ENCODE assay signal across 8 cellular contexts in the genomic region with DNA sequence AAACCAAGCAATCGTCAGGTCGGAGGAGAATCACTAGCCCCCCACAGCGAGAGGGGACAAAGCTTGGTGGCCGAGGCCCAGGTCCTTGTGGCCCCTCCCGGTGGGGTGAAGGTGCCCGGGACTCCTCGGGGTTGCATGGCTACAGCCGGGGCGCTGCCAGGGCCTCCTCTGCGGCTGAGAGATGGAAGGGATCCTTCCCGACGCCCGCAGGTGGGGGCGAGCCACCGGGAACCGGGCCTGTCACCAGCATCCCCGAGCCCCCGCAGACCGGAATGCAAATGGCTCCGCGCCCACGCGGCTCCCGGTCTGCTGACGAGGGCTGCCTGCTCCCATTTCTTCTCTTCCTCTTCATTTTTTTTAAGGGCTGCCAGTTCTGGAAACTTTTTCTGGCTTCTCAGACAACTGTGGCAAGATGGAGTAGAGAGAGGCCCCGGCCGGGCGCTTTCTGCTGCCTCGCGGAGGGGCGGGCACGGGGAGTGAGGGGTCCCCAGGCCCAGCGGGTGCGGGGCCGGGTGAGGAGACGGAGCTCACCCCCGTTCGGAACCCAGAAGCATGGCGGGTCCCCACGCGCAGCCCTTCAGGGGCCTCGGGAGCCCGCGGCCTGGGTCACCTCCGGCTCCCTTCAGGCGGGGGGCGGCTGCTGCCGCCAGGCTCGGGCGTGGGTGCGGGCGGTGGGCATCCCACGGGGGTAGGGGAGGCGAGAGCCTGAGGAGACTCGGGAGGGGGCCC.
DNase-seq lines count a peak whose midpoint lies in the region; ATAC-seq lines count a peak whose summit lies in the region.

No MANE protein-coding gene starts in this region.

- H3K4me1 Mint-ChIP-seq in stimulated activated memory B cell treated with anti-CD40 and anti-IgM and Interleukin-4, amounts not matched to agents 10 μg/mL and 1 μg/mL and 100 μg/mL, for 72 hours, result peaks cover 25% of the 10 kb centered on the region

- H3K27me3 Mint-ChIP-seq in stimulated activated memory B cell treated with anti-CD40 and anti-IgM and Interleukin-4, amounts not matched to agents 10 μg/mL and 1 μg/mL and 100 μg/mL, for 72 hours, result peaks cover 21% of the 10 kb centered on the region

- peak overlapping the region; percentile 74 for H3K4me3 Mint-ChIP-seq in stimulated activated memory B cell treated with anti-CD40 and anti-IgM and Interleukin-4, amounts not matched to agents 10 μg/mL and 1 μg/mL and 100 μg/mL, for 72 hours

- ATAC-seq in GM18909 (IDR thresholded peaks at IDR 0.05; ENCODE audit: poor library complexity, unreplicated experiment) (peak; percentile 18), HG03342 (IDR thresholded peaks at IDR 0.05; ENCODE audit: unreplicated experiment) (peak; percentile 16), GM19328 (IDR thresholded peaks at IDR 0.05; ENCODE audit: unreplicated experiment) (no peak)
- peak; percentile 27 for ATAC-seq in stimulated activated memory B cell treated with anti-CD40 and anti-IgM and Interleukin-4, amounts not matched to agents 10 μg/mL and 1 μg/mL and 100 μg/mL, for 72 hours

- peak overlapping the region; percentile 57 for H3K27ac Mint-ChIP-seq in stimulated activated memory B cell treated with anti-CD40 and anti-IgM and Interleukin-4, amounts not matched to agents 10 μg/mL and 1 μg/mL and 100 μg/mL, for 72 hours

- DNase-seq in amygdala (lab: John Stamatoyannopoulos, UW) (peak in 31 of 56 donors; percentile 9 to 61 (median 40)), ecto neural progenitor cell (ENCODE audit: low spot score) (no peak), LoVo (ENCODE audit: low spot score) (no peak)

- peaks cover 14% of the 10 kb centered on the region for H3K36me3 Mint-ChIP-seq in stimulated activated memory B cell treated with anti-CD40 and anti-IgM and Interleukin-4, amounts not matched to agents 10 μg/mL and 1 μg/mL and 100 μg/mL, for 72 hours

- no peaks in the 10 kb centered on the region for H3K9me3 Mint-ChIP-seq in stimulated activated memory B cell treated with anti-CD40 and anti-IgM and Interleukin-4, amounts not matched to agents 10 μg/mL and 1 μg/mL and 100 μg/mL, for 72 hours

- H3K4me3 ChIP-seq in iPS-18c (ENCODE audit: insufficient read depth, low read depth, low read length), result peak overlapping the region; percentile 41; the same call in 1 of the 2 replicates

- H3K9me3 ChIP-seq in iPS-18c (ENCODE audit: control insufficient read depth, insufficient read depth, low read length), result no peaks in the 10 kb centered on the region

Comparison
In these comparisons a context has a peak if more than half of its experiments do, and no peak if none do; other contexts are left out.
1. DNase-seq: peak in amygdala (31 of 56); none in ecto neural progenitor cell (single experiment) and LoVo (single experiment).